In the genomic region with DNA sequence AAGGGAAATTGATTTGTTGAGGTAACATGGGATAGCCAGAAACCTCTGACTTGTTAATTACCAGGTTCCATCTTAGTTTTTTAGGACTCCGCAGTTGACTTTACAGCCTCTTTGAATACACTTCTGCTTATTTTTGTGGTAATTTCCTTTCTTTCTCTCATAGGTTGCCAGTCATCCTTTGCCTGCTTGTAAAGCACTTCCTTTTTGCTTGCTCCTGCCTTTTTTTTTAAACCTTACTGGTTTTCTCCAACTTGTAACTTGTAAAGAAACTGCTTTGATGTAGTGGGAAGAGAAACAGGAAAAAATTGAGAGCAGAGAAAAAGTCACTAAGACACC, we compare ENCODE assay signal across 9 cellular contexts. TPM values are rescaled to one million over a fixed set of nuclear protein-coding genes. Genes with fewer than 3 reads are reported as not detected.
DNase-seq lines count a peak whose midpoint lies in the region; ATAC-seq and TF ChIP-seq lines count a peak whose summit lies in the region.
"Had no signal": no experiment of that assay in that cellular context is flagged by ENCODE, and none has a peak within 500 bp of the region (broad histone marks: within the 10 kb centered on the region; RNA-seq: fewer than 3 reads in every experiment).

No MANE protein-coding gene starts in this region.

- no peaks in the 10 kb centered on the region for H3K9me2 ChIP-seq in OCI-LY1 (ENCODE audit: low read depth, low read length)

- DNase-seq in NOMO-1 (lab: John Stamatoyannopoulos, UW; ENCODE audit: unreplicated experiment in 2 of 2) (peak; percentile 33 to 53), NOMO-1 treated with dmso at 0.1 percent for 144 hours (lab: John Stamatoyannopoulos, UW; ENCODE audit: unreplicated experiment) (no peak), epithelial cell of proximal tubule (ENCODE audit: low read depth) (no peak)
- DNase-seq: 8988T had no signal

- ATAC-seq in GM18868 (IDR thresholded peaks at IDR 0.05; ENCODE audit: unreplicated experiment) (no peak), GM21526 (IDR thresholded peaks at IDR 0.05; ENCODE audit: low FRiP score, unreplicated experiment) (no peak), GM18870 (IDR thresholded peaks at IDR 0.05; ENCODE audit: unreplicated experiment) (no peak)

- H3K79me2 ChIP-seq in OCI-LY1 (ENCODE audit: insufficient read depth, low read length), result peaks cover 68% of the 10 kb centered on the region

- no peaks in the 10 kb centered on the region for H4K20me1 ChIP-seq in OCI-LY1 (ENCODE audit: insufficient read depth, low read length)

- no peak overlapping the region for H3K27ac ChIP-seq in OCI-LY1 (ENCODE audit: low read depth, low read length, poor library complexity, severe bottlenecking)

- H3K4me3 ChIP-seq in OCI-LY1 (ENCODE audit: low read depth, low read length, poor library complexity, severe bottlenecking) (peak overlapping the region; percentile 94), epithelial cell of proximal tubule (ENCODE audit: low read depth, low read length) (peak overlapping the region; percentile 95), skeletal muscle satellite cell (ENCODE audit: low read length) (peak overlapping the region; percentile 97)

- no peak overlapping the region for H2AFZ ChIP-seq in OCI-LY1 (ENCODE audit: low read length)

- H3K4me2 ChIP-seq in OCI-LY1 (ENCODE audit: low read length) (peak overlapping the region; percentile 90), skeletal muscle satellite cell (ENCODE audit: low read length) (peak overlapping the region; percentile 74)

- H3K4me1 ChIP-seq in OCI-LY1 (ENCODE audit: insufficient read depth, low read length, severe bottlenecking), result peaks cover 45% of the 10 kb centered on the region
- peaks cover 23% of the 10 kb centered on the region for H3K4me1 ChIP-seq in skeletal muscle satellite cell (ENCODE audit: control insufficient read depth, insufficient read depth, low read length)

- H3K9me3 ChIP-seq in OCI-LY1 (ENCODE audit: low read length), result no peaks in the 10 kb centered on the region
- H3K9me3 ChIP-seq in skeletal muscle satellite cell (replicated peaks; ENCODE audit: low read length), result no peaks in the 10 kb centered on the region

- H3K27me3 ChIP-seq in OCI-LY1 (ENCODE audit: insufficient read depth, low read length) (no peaks in the 10 kb centered on the region), skeletal muscle satellite cell (ENCODE audit: control insufficient read depth, insufficient read depth, low read length) (no peaks in the 10 kb centered on the region)

- H3F3A ChIP-seq in OCI-LY1 (ENCODE audit: insufficient read depth, low read length), result no peaks in the 10 kb centered on the region

- no peak overlapping the region; the same call in 1 of the 2 replicates for H3K9ac ChIP-seq in OCI-LY1 (ENCODE audit: low read length)
- H3K9ac ChIP-seq in skeletal muscle satellite cell (ENCODE audit: low read depth, low read length), result peak overlapping the region; percentile 3

- H3K36me3 ChIP-seq in OCI-LY1 (ENCODE audit: insufficient read depth, low read length), result peaks cover 66% of the 10 kb centered on the region
- H3K36me3 ChIP-seq in skeletal muscle satellite cell (ENCODE audit: insufficient read depth, low read length), result peaks cover 14% of the 10 kb centered on the region

- TF ChIP-seq CTCF in OCI-LY1 (IDR thresholded peaks at IDR 0.05; ENCODE audit: low read length) (no peak), epithelial cell of proximal tubule (conservative IDR thresholded peaks at IDR 0.05; ENCODE audit: low read depth, low read length) (no peak)

RNA-seq across cellular contexts. Expression of gene PGK1, which starts 2.6 kb away (rescaled TPM):
- total RNA-seq in epithelial cell of proximal tubule, result 323 and 729 TPM in 2 replicates
- total RNA-seq in skeletal muscle satellite cell (2012; rRNA removed), result 526 and 576 TPM in 2 replicates

RNA-seq across cellular contexts. Expression of gene TAF9B, which starts 32.8 kb away (rescaled TPM):
- total RNA-seq in epithelial cell of proximal tubule, result 18.6 and 65.7 TPM in 2 replicates
- total RNA-seq in skeletal muscle satellite cell (2012; rRNA removed), result 12.2 and 29.7 TPM in 2 replicates

Comparison
In these comparisons a context has a peak if more than half of its experiments do, and no peak if none do; other contexts are left out.
1. DNase-seq: peak in NOMO-1 (2 of 2); none in NOMO-1 treated with dmso at 0.1 percent for 144 hours (single experiment) and epithelial cell of proximal tubule (single experiment).
2. Peak in every context shown above with its lines, with median percentiles within 50 percentile points of each other: H3K4me3 ChIP-seq.